Comparison of ENCODE assay signal across 10 cellular contexts in genomic region chr6:54335871-54336270, GRCh38. TPM values are rescaled to one million over a fixed set of nuclear protein-coding genes. Genes with fewer than 3 reads are reported as not detected.
DNase-seq lines count a peak whose midpoint lies in the region; ATAC-seq and TF ChIP-seq lines count a peak whose summit lies in the region.
"Had no signal": no experiment of that assay in that cellular context is flagged by ENCODE, and none has a peak within 500 bp of the region (broad histone marks: within the 10 kb centered on the region; RNA-seq: fewer than 3 reads in every experiment).

No MANE protein-coding gene starts in this region.

- DNase-seq in HCT116 (ENCODE audit: low read depth, low spot score) (peak; percentile 78), foreskin keratinocyte (peak; percentile 88 to 96), smooth muscle cell (lab: John Stamatoyannopoulos, UW; ENCODE audit: unreplicated experiment) (no peak), Karpas-422 (no peak)
- DNase-seq: activated T-cell treated with anti-CD3 and anti-CD28 coated beads, Interleukin-2, amount 50 U/mL, for 4 hours; effector CD8-positive, alpha-beta T cell had no signal

- H3K79me2 ChIP-seq in HCT116 (ENCODE audit: insufficient read depth, low read length) (no peaks in the 10 kb centered on the region), smooth muscle cell (ENCODE audit: low read depth) (no peaks in the 10 kb centered on the region), Karpas-422 (ENCODE audit: low read length) (no peaks in the 10 kb centered on the region)

- no peaks in the 10 kb centered on the region for H3K9me3 ChIP-seq in HCT116 (ENCODE audit: control insufficient read depth in 1 of 2, insufficient read depth in 1 of 2, low read depth in 1 of 2, low read length in 2 of 2)
- H3K9me3 ChIP-seq in smooth muscle cell (replicated peaks; ENCODE audit: low read depth): no peaks in the 10 kb centered on the region
- H3K9me3 ChIP-seq in Karpas-422 (ENCODE audit: low read length): no peaks in the 10 kb centered on the region

- TF ChIP-seq CTCF in HCT116 (IDR thresholded peaks at IDR 0.05 in 2 of 3, conservative IDR thresholded peaks at IDR 0.05 in 1 of 3; ENCODE audit: borderline replicate concordance in 1 of 3, insufficient read depth in 1 of 3, low read depth in 2 of 3, low read length in 2 of 3): no peak
- TF ChIP-seq CTCF in foreskin keratinocyte (conservative IDR thresholded peaks at IDR 0.05): no peak
- no peak for TF ChIP-seq CTCF in smooth muscle cell (IDR thresholded peaks at IDR 0.05; ENCODE audit: borderline replicate concordance, insufficient read depth, poor library complexity, severe bottlenecking)

- H3K9me2 ChIP-seq in HCT116 (ENCODE audit: insufficient read depth) (no peaks in the 10 kb centered on the region), Karpas-422 (replicated peaks; ENCODE audit: insufficient read depth, low read length) (0 out of 2 replicates have a peak, but pooled peaks cover 3% of the 10 kb centered on the region)

- 5% methylated on average over 2 of the region's 2 CpGs for WGBS in smooth muscle cell (ENCODE audit: low lambda C conversion rate)

- POLR2A ChIA-PET in HCT116 (lab: Charles Lee): no interaction called here

- peak; percentile 16 for TF ChIP-seq RAD21 in HCT116 (IDR thresholded peaks at IDR 0.05; ENCODE audit: low read depth)

- H4K20me1 ChIP-seq in HCT116 (ENCODE audit: insufficient read depth) (no peaks in the 10 kb centered on the region), smooth muscle cell (ENCODE audit: low read depth) (no peaks in the 10 kb centered on the region), Karpas-422 (ENCODE audit: insufficient read depth, low read depth, low read length) (no peaks in the 10 kb centered on the region)

- CTCF ChIA-PET in HCT116 (lab: Charles Lee): no interaction called here

- H3K4me1 ChIP-seq in HCT116 (ENCODE audit: control insufficient read depth in 1 of 2, insufficient read depth in 2 of 2, low read length in 2 of 2): peaks cover 11 to 14% of the 10 kb centered on the region in 2 experiments
- H3K4me1 ChIP-seq in foreskin keratinocyte: peaks cover 19% of the 10 kb centered on the region
- H3K4me1 ChIP-seq in smooth muscle cell (ENCODE audit: low read depth): no peaks in the 10 kb centered on the region
- H3K4me1 ChIP-seq in Karpas-422 (ENCODE audit: low read length): no peaks in the 10 kb centered on the region

- H3K27ac ChIP-seq in HCT116 (ENCODE audit: low read depth, low read length): no peak overlapping the region
- no peak overlapping the region for H3K27ac ChIP-seq in foreskin keratinocyte
- peak overlapping the region; percentile 77 for H3K27ac ChIP-seq in smooth muscle cell (ENCODE audit: low read depth)
- H3K27ac ChIP-seq in Karpas-422 (ENCODE audit: low read length): no peak overlapping the region

- no peaks in the 10 kb centered on the region for H3K36me3 ChIP-seq in HCT116 (ENCODE audit: control insufficient read depth in 1 of 2, insufficient read depth in 2 of 2, low read length in 2 of 2)
- H3K36me3 ChIP-seq in smooth muscle cell (ENCODE audit: low read depth): no peaks in the 10 kb centered on the region
- H3K36me3 ChIP-seq in Karpas-422 (ENCODE audit: insufficient read depth, low read length): no peaks in the 10 kb centered on the region

- no peaks in the 10 kb centered on the region for H3F3A ChIP-seq in smooth muscle cell (ENCODE audit: low read depth)

- H3K9ac ChIP-seq in HCT116 (ENCODE audit: low read length) (no peak overlapping the region), smooth muscle cell (ENCODE audit: low read depth) (no peak overlapping the region), Karpas-422 (ENCODE audit: low read length) (no peak overlapping the region)

- H3K27me3 ChIP-seq in HCT116 (ENCODE audit: insufficient read depth, low read length) (no peaks in the 10 kb centered on the region), foreskin keratinocyte (no peaks in the 10 kb centered on the region), smooth muscle cell (ENCODE audit: low read depth) (no peaks in the 10 kb centered on the region), Karpas-422 (ENCODE audit: low read length) (no peaks in the 10 kb centered on the region)

- no peak overlapping the region; a peak in 1 of 4 replicates for H3K4me3 ChIP-seq in HCT116 (replicated peaks in 1 of 2; ENCODE audit: low read depth in 1 of 2, low read length in 2 of 2)
- H3K4me3 ChIP-seq in smooth muscle cell: no peak overlapping the region
- H3K4me3 ChIP-seq in Karpas-422 (ENCODE audit: low read length): no peak overlapping the region

- BruUV-seq in HCT116 (replicated peaks; lab: Mats Ljungman, UMichigan): no TSS peak

- H2AFZ ChIP-seq in HCT116 (ENCODE audit: low read depth, low read length, poor library complexity, severe bottlenecking) (peak overlapping the region; percentile 63), smooth muscle cell (ENCODE audit: low read depth) (no peak overlapping the region), Karpas-422 (ENCODE audit: low read length) (no peak overlapping the region)

- no peak for TF ChIP-seq POLR2A in HCT116 (IDR thresholded peaks at IDR 0.05; ENCODE audit: borderline replicate concordance, extremely low read depth, insufficient read depth, insufficient read length)

- intact Hi-C loops in HCT116 (cut with micrococcal nuclease): no loop called here

- peak overlapping the region; percentile 55 for H3K4me2 ChIP-seq in HCT116 (ENCODE audit: low read length)
- peak overlapping the region; percentile 47 for H3K4me2 ChIP-seq in smooth muscle cell
- H3K4me2 ChIP-seq in Karpas-422 (ENCODE audit: low read depth, low read length, poor library complexity, severe bottlenecking): no peak overlapping the region

- ATAC-seq in HCT116 (peak; percentile 97), SK-N-SH treated with all-trans-retinoic acid at 6 μM for 48 hours (peak; percentile 92), foreskin keratinocyte (peak; percentile 97), GM19452 (IDR thresholded peaks at IDR 0.05; ENCODE audit: unreplicated experiment) (no peak), HG02973 (IDR thresholded peaks at IDR 0.05; ENCODE audit: unreplicated experiment) (no peak)
- ATAC-seq: activated T-cell treated with anti-CD3 and anti-CD28 coated beads, Interleukin-2, amount 50 U/mL, for 4 hours; natural killer cell treated with Interleukin-12 subunit alpha and Interleukin-12 subunit beta and Interleukin-15 and Interleukin-18, amount 100 ng/mL, for 72 hours had no signal

- RAD21 ChIA-PET in HCT116 (lab: Charles Lee; ENCODE audit: low non-redundant PET in 1 of 2, low total read pairs in 2 of 2, uncharacterized antibody in 2 of 2, unreplicated experiment in 2 of 2): no interaction called here

TF ChIP-seq in HCT116, 20 proteins besides CTCF, POLR2A, EP300 and RAD21 (continues in another document):
- TF ChIP-seq JUND (IDR thresholded peaks at IDR 0.05) (peak; percentile 94), YY1 (IDR thresholded peaks at IDR 0.05; ENCODE audit: extremely low read depth, insufficient replicate concordance, low read depth, low read length) (peak; percentile 34), CBX3 (IDR thresholded peaks at IDR 0.05; ENCODE audit: low read depth) (peak; percentile 84), EZH2phosphoT487 (IDR thresholded peaks at IDR 0.05; ENCODE audit: borderline replicate concordance) (no peak), ZBTB33 (IDR thresholded peaks at IDR 0.05; ENCODE audit: extremely low read depth, insufficient replicate concordance, low read length) (no peak), FOSL1 (IDR thresholded peaks at IDR 0.05; ENCODE audit: low read depth) (peak; percentile 91)

TF ChIP-seq in SK-N-SH treated with all-trans-retinoic acid at 6 μM for 48 hours, 23 proteins besides CTCF, POLR2A, EP300 and RAD21 (continues in another document):
- TF ChIP-seq ARNTL (CRISPR knock-in tag; IDR thresholded peaks at IDR 0.05; ENCODE audit: borderline replicate concordance, low read depth) (no peak), CSDC2 (CRISPR knock-in tag; IDR thresholded peaks at IDR 0.05) (no peak), ZFP30 (CRISPR knock-in tag; IDR thresholded peaks at IDR 0.05) (no peak), OSR1 (CRISPR knock-in tag; IDR thresholded peaks at IDR 0.05) (peak; percentile 67; the same call in 1 of the 2 replicates), GLIS3 (CRISPR knock-in tag; IDR thresholded peaks at IDR 0.05) (no peak), TSHZ2 (CRISPR knock-in tag; IDR thresholded peaks at IDR 0.05) (no peak), ZC3H10 (CRISPR knock-in tag; IDR thresholded peaks at IDR 0.05) (0 out of 2 replicates have a peak, but pooled peaks have one; percentile 65)

RNA-seq across cellular contexts. Expression of gene TINAG, which starts 27.6 kb away (rescaled TPM):
- total RNA-seq in HCT116 (2021; ENCODE audit: unreplicated experiment): not detected
- polyA plus RNA-seq in HCT116 (2012): not detected in 2 replicates
- not detected in 2 replicates for total RNA-seq in foreskin keratinocyte
- not detected in 2 replicates for polyA plus RNA-seq in foreskin keratinocyte
- not detected in 2 replicates for total RNA-seq in smooth muscle cell
- polyA plus RNA-seq in smooth muscle cell: not detected in 2 replicates
- not detected in 2 replicates for total RNA-seq in Karpas-422 (2014; rRNA removed; shearing (Covaris generic); ENCODE audit: low replicate concordance)
- total RNA-seq: activated T-cell treated with anti-CD3 and anti-CD28 coated beads, Interleukin-2, amount 50 U/mL, for 4 hours; natural killer cell treated with Interleukin-12 subunit alpha and Interleukin-12 subunit beta and Interleukin-15 and Interleukin-18, amount 100 ng/mL, for 72 hours had no signal

Comparison
In these comparisons a context has a peak if more than half of its experiments do, and no peak if none do; other contexts are left out.
1. ATAC-seq: peak in HCT116 (single experiment), SK-N-SH treated with all-trans-retinoic acid at 6 μM for 48 hours (single experiment) and foreskin keratinocyte (single experiment); none in GM19452 (single experiment) and HG02973 (single experiment).
2. DNase-seq: peak in HCT116 (single experiment) and foreskin keratinocyte (2 of 2); none in smooth muscle cell (single experiment) and Karpas-422 (single experiment).